ENCODE assay signal across 8 cellular contexts in the genomic region with DNA sequence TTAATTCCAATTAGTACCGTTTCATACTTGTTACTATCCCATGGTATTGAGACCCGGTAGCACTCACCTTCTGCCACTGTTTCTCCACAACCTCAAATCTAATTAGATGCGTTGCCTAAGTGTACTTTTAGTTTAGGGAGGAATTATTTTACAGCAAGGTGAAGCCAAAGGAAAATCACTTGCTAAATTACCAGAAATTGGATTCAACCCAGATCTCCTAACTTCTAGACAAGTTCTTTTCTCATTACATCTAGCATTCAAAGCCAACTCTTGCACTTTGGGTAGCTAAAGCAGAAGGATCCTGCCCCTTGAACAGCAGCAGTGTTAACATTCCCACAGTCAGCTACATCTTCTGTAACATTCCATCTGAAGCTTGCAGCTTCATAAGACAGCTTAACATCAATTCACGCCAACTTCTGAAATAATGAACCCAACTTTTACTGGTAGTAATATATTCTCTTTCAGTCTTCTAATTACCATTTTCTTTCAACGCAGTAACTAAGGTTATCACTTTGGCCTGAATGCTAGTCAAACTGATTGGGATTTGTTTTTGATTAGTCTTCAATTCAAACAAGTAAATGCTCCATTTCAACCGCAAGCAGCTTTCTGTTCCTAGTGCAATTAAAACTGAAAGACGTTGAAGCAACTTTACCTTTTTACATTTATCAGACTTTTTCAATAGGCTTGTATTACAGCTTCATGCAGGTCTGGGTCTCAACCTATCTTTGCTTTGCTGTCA. TPM values are rescaled to one million over a fixed set of nuclear protein-coding genes. Genes with fewer than 3 reads are reported as not detected.
DNase-seq lines count a peak whose midpoint lies in the region; ATAC-seq and TF ChIP-seq lines count a peak whose summit lies in the region.

No MANE protein-coding gene starts in this region.

- H3K27me3 Mint-ChIP-seq in CD8-positive, alpha-beta T cell (ENCODE audit: low read depth): no peaks in the 10 kb centered on the region
- no peaks in the 10 kb centered on the region for H3K27me3 Mint-ChIP-seq in activated CD8-positive, alpha-beta T cell treated with anti-CD3 and anti-CD28 coated beads, Interleukin-2, amount 10 ng/mL, durations not matched to agents 7 days and 5 days (ENCODE audit: low read depth)

- TF ChIP-seq EP300 in stomach (IDR thresholded peaks at IDR 0.05): no peak

- no peaks in the 10 kb centered on the region for H3K9me3 Mint-ChIP-seq in CD8-positive, alpha-beta T cell
- H3K9me3 Mint-ChIP-seq in activated CD8-positive, alpha-beta T cell treated with anti-CD3 and anti-CD28 coated beads, Interleukin-2, amount 10 ng/mL, durations not matched to agents 7 days and 5 days (ENCODE audit: insufficient read depth): no peaks in the 10 kb centered on the region

- TF ChIP-seq CTCF in CD8-positive, alpha-beta T cell (IDR thresholded peaks at IDR 0.05): no peak
- TF ChIP-seq CTCF in HEK293 (tag by site-specific recombination; IDR thresholded peaks at IDR 0.05) (no peak), stomach (IDR thresholded peaks at IDR 0.05) (no peak)

- H3K9me3 ChIP-seq in CD8-positive, alpha-beta T cell (ENCODE audit: low read length): no peaks in the 10 kb centered on the region
- H3K9me3 ChIP-seq in HEK293 (ENCODE audit: control insufficient read depth, insufficient read depth, low read depth, low read length) (no peaks in the 10 kb centered on the region), iPS-15b (ENCODE audit: control insufficient read depth, insufficient read depth, low read length) (no peaks in the 10 kb centered on the region), stomach (no peaks in the 10 kb centered on the region)

- WGBS in stomach, 5 donors: 14 to 24% (median 19%) methylated on average over 7 of the region's 7 CpGs

- peak overlapping the region; percentile 94 for H3K9ac ChIP-seq in iPS-15b (ENCODE audit: low read depth, low read length)

- H3K4me1 Mint-ChIP-seq in CD8-positive, alpha-beta T cell (ENCODE audit: low read depth): peaks cover 42% of the 10 kb centered on the region
- peaks cover 47% of the 10 kb centered on the region for H3K4me1 Mint-ChIP-seq in activated CD8-positive, alpha-beta T cell treated with anti-CD3 and anti-CD28 coated beads, Interleukin-2, amount 10 ng/mL, durations not matched to agents 7 days and 5 days (ENCODE audit: low read depth)

- ATAC-seq in CD8-positive, alpha-beta T cell: no peak
- ATAC-seq in activated CD8-positive, alpha-beta T cell treated with anti-CD3 and anti-CD28 coated beads, Interleukin-2, amount 10 ng/mL, durations not matched to agents 7 days and 5 days: no peak
- no peak for ATAC-seq in HG02678 (IDR thresholded peaks at IDR 0.05; ENCODE audit: unreplicated experiment)

- H3K27ac ChIP-seq in CD8-positive, alpha-beta T cell (ENCODE audit: low read depth, low read length): peak overlapping the region; percentile 96
- H3K27ac ChIP-seq in HEK293 (ENCODE audit: extremely low read depth, low read depth, low read length) (peak overlapping the region; percentile 91), stomach (peak overlapping the region; percentile 96 to 99 (median 98))

- H3K27ac Mint-ChIP-seq in CD8-positive, alpha-beta T cell: peak overlapping the region; percentile 98
- peak overlapping the region; percentile 97 for H3K27ac Mint-ChIP-seq in activated CD8-positive, alpha-beta T cell treated with anti-CD3 and anti-CD28 coated beads, Interleukin-2, amount 10 ng/mL, durations not matched to agents 7 days and 5 days

- no peaks in the 10 kb centered on the region for H3K27me3 ChIP-seq in CD8-positive, alpha-beta T cell (ENCODE audit: insufficient read depth, low read length)
- no peaks in the 10 kb centered on the region for H3K27me3 ChIP-seq in iPS-15b (ENCODE audit: control insufficient read depth, insufficient read depth, low read length)
- H3K27me3 ChIP-seq in stomach: no peaks in the 10 kb centered on the region

- DNase-seq in CD8-positive, alpha-beta T cell: no peak
- DNase-seq in activated CD8-positive, alpha-beta T cell treated with anti-CD3 and anti-CD28 coated beads, Interleukin-2, amount 10 ng/mL, durations not matched to agents 7 days and 5 days: no peak
- no peak for DNase-seq in stomach
- no peak for DNase-seq in stimulated activated naive CD4-positive, alpha-beta T cell treated with Interleukin-2 at 50 U/mL for 16 hours (lab: John Stamatoyannopoulos, UW)
- no peak for DNase-seq in SKM-1 (lab: John Stamatoyannopoulos, UW; ENCODE audit: unreplicated experiment)

- POLR2A ChIA-PET in CD8-positive, alpha-beta T cell (lab: Charles Lee): interaction anchor here (3.4 kb wide), 1 partner anchor 8 kb away, joined by 28 read pairs; a partner anchor contains a TSS
- POLR2A ChIA-PET in HEK293 (lab: Yijun Ruan, JAX): interaction anchor here (1.1 kb wide), 1 partner anchor 120 kb away, joined by 3 read pairs; no protein-coding TSS in a partner anchor
- POLR2A ChIA-PET in activated CD8-positive, alpha-beta T cell treated with anti-CD3 and anti-CD28 coated beads, Interleukin-2, amount 10 ng/mL, durations not matched to agents 7 days and 5 days (lab: Charles Lee): interaction anchor here (1.0 to 4.1 kb wide), 2 partner anchors 8 to 143 kb away, joined by 3 to 26 read pairs; a partner anchor contains a TSS

- peak overlapping the region; percentile 89 for H3K4me3 Mint-ChIP-seq in CD8-positive, alpha-beta T cell
- peak overlapping the region; percentile 93 for H3K4me3 Mint-ChIP-seq in activated CD8-positive, alpha-beta T cell treated with anti-CD3 and anti-CD28 coated beads, Interleukin-2, amount 10 ng/mL, durations not matched to agents 7 days and 5 days

- TF ChIP-seq POLR2A in stomach (IDR thresholded peaks at IDR 0.05): no peak

- CTCF ChIA-PET in CD8-positive, alpha-beta T cell (lab: Charles Lee): interaction anchor here (0.6 to 1.3 kb wide), 3 partner anchors 8 to 463 kb away, joined by 3 to 4 read pairs (median 3); a partner anchor contains a TSS
- CTCF ChIA-PET in HEK293 (lab: Yijun Ruan, JAX): interaction anchor here (0.7 to 1.1 kb wide), 2 partner anchors 40 to 861 kb away, joined by 3 to 4 read pairs; no protein-coding TSS in a partner anchor
- CTCF ChIA-PET in activated CD8-positive, alpha-beta T cell treated with anti-CD3 and anti-CD28 coated beads, Interleukin-2, amount 10 ng/mL, durations not matched to agents 7 days and 5 days (lab: Charles Lee): interaction anchor here (1.1 kb wide), 1 partner anchor 40 kb away, joined by 3 read pairs; no protein-coding TSS in a partner anchor

- peaks cover 8% of the 10 kb centered on the region for H3K36me3 ChIP-seq in CD8-positive, alpha-beta T cell (ENCODE audit: insufficient read depth, low read length)
- H3K36me3 ChIP-seq in HEK293 (ENCODE audit: control insufficient read depth in 2 of 2, insufficient read depth in 1 of 2, low read length in 2 of 2): peaks cover 18 to 40% of the 10 kb centered on the region in 2 experiments
- H3K36me3 ChIP-seq in iPS-15b (ENCODE audit: control insufficient read depth, insufficient read depth, low read length): peaks cover 13% of the 10 kb centered on the region
- peaks cover 13 to 38% (median 33%) of the 10 kb centered on the region in 4 donors for H3K36me3 ChIP-seq in stomach

- H3K4me3 ChIP-seq in CD8-positive, alpha-beta T cell (ENCODE audit: low read depth, low read length): peak overlapping the region; percentile 87
- peak overlapping the region; percentile 81 for H3K4me3 ChIP-seq in HEK293 (ENCODE audit: low read depth, low read length)
- H3K4me3 ChIP-seq in iPS-15b (ENCODE audit: low read depth, low read length): peak overlapping the region; percentile 96
- H3K4me3 ChIP-seq in stomach: peak overlapping the region; percentile 72 to 84 (median 76)

- intact Hi-C loops in CD8-positive, alpha-beta T cell (cut with DNase I, micrococcal nuclease): loop anchor here (1.0 to 10.0 kb wide), 13 partner anchors 8 to 607 kb away; a partner anchor contains a TSS
- intact Hi-C loops in stomach (cut with DNase I; ENCODE audit: low total_unique reads): no loop called here

- peaks cover 20% of the 10 kb centered on the region for H3K4me1 ChIP-seq in CD8-positive, alpha-beta T cell (ENCODE audit: insufficient read depth, low read length)
- H3K4me1 ChIP-seq in HEK293 (ENCODE audit: control insufficient read depth, insufficient read depth, low read length) (peaks cover 4% of the 10 kb centered on the region; the same call in 1 of the 2 replicates), iPS-15b (ENCODE audit: control insufficient read depth, insufficient read depth, low read length) (peaks cover 3% of the 10 kb centered on the region), stomach (peaks cover 11 to 57% (median 36%) of the 10 kb centered on the region in 4 donors)

- H3K36me3 Mint-ChIP-seq in CD8-positive, alpha-beta T cell: peaks cover 46% of the 10 kb centered on the region
- H3K36me3 Mint-ChIP-seq in activated CD8-positive, alpha-beta T cell treated with anti-CD3 and anti-CD28 coated beads, Interleukin-2, amount 10 ng/mL, durations not matched to agents 7 days and 5 days (ENCODE audit: low read depth): peaks cover 51% of the 10 kb centered on the region

TF ChIP-seq in HEK293, 187 proteins besides CTCF, POLR2A, EP300 and RAD21 (continues in another document):
- 0 out of 2 replicates have a peak, but pooled peaks have one; percentile 23 for TF ChIP-seq ZNF366 (tag by site-specific recombination; conservative IDR thresholded peaks at IDR 0.05)
- TF ChIP-seq, protein P1, sequence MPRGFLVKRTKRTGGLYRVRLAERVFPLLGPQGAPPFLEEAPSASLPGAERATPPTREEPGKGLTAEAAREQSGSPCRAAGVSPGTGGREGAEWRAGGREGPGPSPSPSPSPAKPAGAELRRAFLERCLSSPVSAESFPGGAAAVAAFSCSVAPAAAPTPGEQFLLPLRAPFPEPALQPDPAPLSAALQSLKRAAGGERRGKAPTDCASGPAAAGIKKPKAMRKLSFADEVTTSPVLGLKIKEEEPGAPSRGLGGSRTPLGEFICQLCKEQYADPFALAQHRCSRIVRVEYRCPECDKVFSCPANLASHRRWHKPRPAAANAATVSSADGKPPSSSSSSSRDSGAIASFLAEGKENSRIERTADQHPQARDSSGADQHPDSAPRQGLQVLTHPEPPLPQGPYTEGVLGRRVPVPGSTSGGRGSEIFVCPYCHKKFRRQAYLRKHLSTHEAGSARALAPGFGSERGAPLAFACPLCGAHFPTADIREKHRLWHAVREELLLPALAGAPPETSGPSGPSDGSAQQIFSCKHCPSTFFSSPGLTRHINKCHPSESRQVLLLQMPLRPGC (tag by site-specific recombination; IDR thresholded peaks at IDR 0.05): peak; percentile 42; the same call in 1 of the 2 replicates
- no peak for TF ChIP-seq PRDM1 (tag by site-specific recombination; IDR thresholded peaks at IDR 0.05)
- peak; percentile 76 for TF ChIP-seq OSR2 (tag by site-specific recombination; IDR thresholded peaks at IDR 0.05)

RNA-seq across cellular contexts. Expression of a gene that starts 0.9 kb away (rescaled TPM):
- total RNA-seq in CD8-positive, alpha-beta T cell: 100 to 1,000 TPM; 115 to 117 TPM
- total RNA-seq in activated CD8-positive, alpha-beta T cell treated with anti-CD3 and anti-CD28 coated beads, Interleukin-2, amount 10 ng/mL, durations not matched to agents 7 days and 5 days: 100 to 1,000 TPM; 111 to 113 TPM
- 100 to 1,000 TPM in 4 of 5 donors, 10 to 100 TPM in 1; 99.1 to 590 (median 218) TPM for total RNA-seq in stomach
- polyA plus RNA-seq in stomach: 10 to 100 TPM; 72.1 to 97.1 (median 72.4) TPM

RNA-seq across cellular contexts. Expression of a gene that starts 8.6 kb away (rescaled TPM):
- total RNA-seq in CD8-positive, alpha-beta T cell: 1 to 10 TPM; 5.2 to 7.3 TPM
- 1 to 10 TPM; 3.1 to 3.3 TPM for total RNA-seq in activated CD8-positive, alpha-beta T cell treated with anti-CD3 and anti-CD28 coated beads, Interleukin-2, amount 10 ng/mL, durations not matched to agents 7 days and 5 days
- total RNA-seq in stomach: 1 to 10 TPM in 2 of 5 donors, under 1 TPM in 1, not detected in 2; 0.58 to 8.9 (median 8.6) TPM
- polyA plus RNA-seq in stomach: 1 to 10 TPM; 1.5 to 2.1 (median 1.7) TPM
